Comparison of ENCODE assay signal across 18 cellular contexts in the genomic region with DNA sequence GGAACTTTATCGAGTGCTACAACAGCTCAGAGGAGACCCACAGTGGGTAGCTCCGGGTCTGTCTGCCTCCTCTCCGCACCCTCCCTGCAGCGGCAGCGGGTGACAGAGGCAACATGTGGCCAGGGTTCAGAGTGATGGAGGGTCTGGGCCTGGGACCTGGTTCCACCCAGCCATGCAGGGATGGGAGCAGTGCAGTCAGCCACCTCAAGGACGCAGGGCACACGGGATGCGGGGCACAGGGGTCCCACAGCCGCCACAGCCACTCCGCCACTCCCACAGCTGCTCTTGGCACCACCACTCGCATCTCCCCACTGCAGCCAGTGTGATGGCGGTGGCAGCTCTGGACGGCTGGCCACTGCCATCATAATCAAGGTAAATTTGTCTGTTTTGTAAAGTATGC.
DNase-seq lines count a peak whose midpoint lies in the region; ATAC-seq and TF ChIP-seq lines count a peak whose summit lies in the region.
"Had no signal": no experiment of that assay in that cellular context is flagged by ENCODE, and none has a peak within 500 bp of the region (broad histone marks: within the 10 kb centered on the region; RNA-seq: fewer than 3 reads in every experiment).

No MANE protein-coding gene starts in this region.

- WGBS in mesenchymal stem cell, result 84% methylated on average over 13 of the region's 13 CpGs
- WGBS in upper lobe of left lung, 2 donors, result 80 to 94% methylated on average over 5 to 10 of the region's 13 CpGs

- H2BK5ac ChIP-seq in mesenchymal stem cell (ENCODE audit: low read depth, low read length, poor library complexity, severe bottlenecking), result no peak overlapping the region

- H3K9me3 ChIP-seq in HEK293 (ENCODE audit: control insufficient read depth, insufficient read depth, low read depth, low read length), result no peaks in the 10 kb centered on the region
- no peaks in the 10 kb centered on the region for H3K9me3 ChIP-seq in mesenchymal stem cell (ENCODE audit: control insufficient read depth, low read length)
- H3K9me3 ChIP-seq in upper lobe of left lung, result no peaks in the 10 kb centered on the region

- POLR2A ChIA-PET in HEK293 (lab: Yijun Ruan, JAX), result no interaction called here

- H3K4ac ChIP-seq in mesenchymal stem cell (ENCODE audit: low read depth in 1 of 2, low read length in 2 of 2), result no peak overlapping the region

- H3K36me3 ChIP-seq in HEK293 (ENCODE audit: control insufficient read depth in 2 of 2, insufficient read depth in 1 of 2, low read length in 2 of 2) (no peaks in the 10 kb centered on the region), mesenchymal stem cell (ENCODE audit: control insufficient read depth in 1 of 2, insufficient read depth in 2 of 2, low read depth in 1 of 2, low read length in 2 of 2) (no peaks in the 10 kb centered on the region), upper lobe of left lung (no peaks in the 10 kb centered on the region)

- H2AFZ ChIP-seq in mesenchymal stem cell (ENCODE audit: low read depth, low read length), result no peak overlapping the region

- DNase-seq in GM03348 (ENCODE audit: low spot score) (peak; percentile 1), mesenchymal stem cell (no peak), upper lobe of left lung (peak in 1 of 2 donors; percentile 57), A172 (ENCODE audit: low spot score) (no peak), NCI-H1436 treated with DMSO at 0.1 percent for 48 hours (lab: John Stamatoyannopoulos, UW) (no peak), DMS 273 treated with DMSO at 0.1 percent for 48 hours (lab: John Stamatoyannopoulos, UW) (no peak)
- DNase-seq: CD4-positive, alpha-beta T cell; COR-L47; DND-41; IMR-90; NCI-H1092 treated with DMSO at 0.1 percent for 48 hours; NCI-H1694 treated with DMSO at 0.1 percent for 48 hours; NCI-H446; NCI-H526 treated with DMSO at 0.1 percent for 48 hours; PC-3; Right ventricle myocardium superior had no signal

- CTCF ChIA-PET in HEK293 (lab: Yijun Ruan, JAX), result no interaction called here

- H3K27me3 ChIP-seq in mesenchymal stem cell (ENCODE audit: control insufficient read depth in 1 of 2, insufficient read depth in 1 of 2, low read length in 2 of 2), result no peaks in the 10 kb centered on the region
- H3K27me3 ChIP-seq in upper lobe of left lung, result no peaks in the 10 kb centered on the region

- H3K18ac ChIP-seq in mesenchymal stem cell (ENCODE audit: low read depth in 1 of 2, low read length in 2 of 2), result no peak overlapping the region

- H3K4me3 ChIP-seq in HEK293 (ENCODE audit: low read depth, low read length) (no peak overlapping the region), mesenchymal stem cell (ENCODE audit: insufficient read depth in 1 of 2, low read depth in 1 of 2, low read length in 2 of 2) (no peak overlapping the region), upper lobe of left lung (no peak overlapping the region)

- no peak overlapping the region for H3K14ac ChIP-seq in mesenchymal stem cell (ENCODE audit: low read length in 2 of 2)

- H4K91ac ChIP-seq in mesenchymal stem cell (ENCODE audit: low read length), result peak overlapping the region; percentile 53

- H3K79me1 ChIP-seq in mesenchymal stem cell (replicated peaks; ENCODE audit: low read length, poor library complexity, severe bottlenecking), result no peaks in the 10 kb centered on the region

- no peak for TF ChIP-seq EP300 in upper lobe of left lung (IDR thresholded peaks at IDR 0.05)

- H3K4me2 ChIP-seq in mesenchymal stem cell (ENCODE audit: low read length, poor library complexity, severe bottlenecking), result no peak overlapping the region
- H3K4me2 ChIP-seq: KMS-11 had no signal

- H2AK5ac ChIP-seq in mesenchymal stem cell (ENCODE audit: low read length, severe bottlenecking), result no peak overlapping the region

- no peak overlapping the region for H2BK120ac ChIP-seq in mesenchymal stem cell (ENCODE audit: low read depth, low read length)

- TF ChIP-seq POLR2A in upper lobe of left lung (IDR thresholded peaks at IDR 0.05), result no peak

- H4K8ac ChIP-seq in mesenchymal stem cell (ENCODE audit: low read length), result no peak overlapping the region

- peak; percentile 12 to 19 for ATAC-seq in upper lobe of left lung (ENCODE audit: low FRiP score in 2 of 2)
- ATAC-seq: PC-3 had no signal

- H3K9ac ChIP-seq in mesenchymal stem cell (ENCODE audit: low read length), result no peak overlapping the region
- H3K9ac ChIP-seq: KMS-11 had no signal

- no peak overlapping the region for H2BK12ac ChIP-seq in mesenchymal stem cell (ENCODE audit: low read length in 2 of 2)

- no peak overlapping the region for H3K23ac ChIP-seq in mesenchymal stem cell (ENCODE audit: low read length in 2 of 2)

- H2BK15ac ChIP-seq in mesenchymal stem cell (ENCODE audit: low read depth, poor library complexity, severe bottlenecking), result no peak overlapping the region

- no peak overlapping the region for H3K27ac ChIP-seq in HEK293 (ENCODE audit: extremely low read depth, low read depth, low read length)
- no peak overlapping the region for H3K27ac ChIP-seq in mesenchymal stem cell (ENCODE audit: low read length, poor library complexity, severe bottlenecking)
- no peak overlapping the region for H3K27ac ChIP-seq in upper lobe of left lung
- H3K27ac ChIP-seq: KMS-11 had no signal

- H3K4me1 ChIP-seq in HEK293 (ENCODE audit: control insufficient read depth, insufficient read depth, low read length) (no peaks in the 10 kb centered on the region), mesenchymal stem cell (ENCODE audit: control insufficient read depth, insufficient read depth, low read depth, low read length) (no peaks in the 10 kb centered on the region), upper lobe of left lung (no peaks in the 10 kb centered on the region)

- TF ChIP-seq CTCF in HEK293 (tag by site-specific recombination; IDR thresholded peaks at IDR 0.05), result no peak
- TF ChIP-seq CTCF in upper lobe of left lung (IDR thresholded peaks at IDR 0.05), result no peak

TF ChIP-seq in HEK293, 187 proteins besides CTCF, POLR2A, EP300 and RAD21:
- TF ChIP-seq YY2 (tag by site-specific recombination; IDR thresholded peaks at IDR 0.05), result no peak
- no peak for TF ChIP-seq ZNF404 (tag by site-specific recombination; IDR thresholded peaks at IDR 0.05)
- TF ChIP-seq ZNF202 (tag by site-specific recombination; IDR thresholded peaks at IDR 0.05; ENCODE audit: borderline replicate concordance), result 0 out of 2 replicates have a peak, but pooled peaks have one; percentile 54
TF ChIP-seq in HEK293: peak in this region for 1.
